9 cellular contexts compared by ENCODE assay signal in genomic region chr6:498795-499231, GRCh38.
DNase-seq lines count a peak whose midpoint lies in the region; ATAC-seq, FAIRE-seq and TF ChIP-seq lines count a peak whose summit lies in the region.
"Had no signal": no experiment of that assay in that cellular context is flagged by ENCODE, and none has a peak within 500 bp of the region (broad histone marks: within the 10 kb centered on the region; RNA-seq: fewer than 3 reads in every experiment).

No MANE protein-coding gene starts in this region.

- no peaks in the 10 kb centered on the region for H3K27me3 Mint-ChIP-seq in progenitor cell of endocrine pancreas

- WGBS in small intestine, 3 donors: 72 to 89% (median 77%) methylated on average over 9 of the region's 9 CpGs
- WGBS in tibial nerve, 2 donors: 86 to 87% methylated on average over 9 of the region's 9 CpGs

- peak; percentile 76 for DNase-seq in activated CD4-positive, alpha-beta T cell treated with anti-CD3 and anti-CD28 coated beads for 48 hours
- DNase-seq in small intestine (peak; percentile 25), progenitor cell of endocrine pancreas (ENCODE audit: low spot score, unreplicated experiment) (no peak), A172 (ENCODE audit: low spot score) (no peak), midbrain (lab: John Stamatoyannopoulos, UW) (no peak), tibial nerve (ENCODE audit: low spot score in 2 of 2) (no peak)

- H3K4me3 ChIP-seq in small intestine (ENCODE audit: low read depth in 1 of 2, low read length in 2 of 2) (no peak overlapping the region), tibial nerve (no peak overlapping the region)
- H3K4me3 ChIP-seq: skin epidermis had no signal

- no peaks in the 10 kb centered on the region for H3K9me3 ChIP-seq in small intestine (ENCODE audit: control insufficient read depth, low read depth)
- H3K9me3 ChIP-seq in tibial nerve: no peaks in the 10 kb centered on the region

- H3K27me3 ChIP-seq in small intestine (ENCODE audit: control insufficient read depth in 2 of 2, insufficient read depth in 2 of 2, low read length in 2 of 2) (no peaks in the 10 kb centered on the region), tibial nerve (no peaks in the 10 kb centered on the region)

- no peak overlapping the region for H3K27ac Mint-ChIP-seq in progenitor cell of endocrine pancreas

- no peak for FAIRE-seq in small intestine (lab: Jason Lieb, UNC)

- peak; percentile 70 for ATAC-seq in GM18909 (IDR thresholded peaks at IDR 0.05; ENCODE audit: poor library complexity, unreplicated experiment)
- peak; percentile 45 for ATAC-seq in HG03060 (IDR thresholded peaks at IDR 0.05; ENCODE audit: low read depth, unreplicated experiment)

- TF ChIP-seq POLR2A in tibial nerve (IDR thresholded peaks at IDR 0.05): no peak

- no peak for TF ChIP-seq EP300 in tibial nerve (IDR thresholded peaks at IDR 0.05)

- no peaks in the 10 kb centered on the region for H3K9me3 Mint-ChIP-seq in progenitor cell of endocrine pancreas (ENCODE audit: low read depth)

- H3K4me1 ChIP-seq in small intestine (ENCODE audit: control insufficient read depth in 2 of 2, insufficient read depth in 1 of 2, low read depth in 1 of 2, low read length in 1 of 2) (no peaks in the 10 kb centered on the region), tibial nerve (no peaks in the 10 kb centered on the region)

- H3K36me3 ChIP-seq in small intestine (ENCODE audit: control insufficient read depth in 2 of 2, insufficient read depth in 2 of 2, low read length in 2 of 2) (peaks cover 0 to 4% of the 10 kb centered on the region in 2 donors), tibial nerve (peaks cover 0 to 43% (median 0%) of the 10 kb centered on the region in 3 donors)

- H3K4me1 Mint-ChIP-seq in progenitor cell of endocrine pancreas (ENCODE audit: low read depth): no peaks in the 10 kb centered on the region

- TF ChIP-seq CTCF in progenitor cell of endocrine pancreas (IDR thresholded peaks at IDR 0.05; ENCODE audit: unreplicated experiment) (no peak), tibial nerve (IDR thresholded peaks at IDR 0.05) (no peak)

- no peak overlapping the region for H3K4me3 Mint-ChIP-seq in progenitor cell of endocrine pancreas (ENCODE audit: low read depth)

- peak overlapping the region; percentile 14 to 39 for H3K27ac ChIP-seq in small intestine (ENCODE audit: low read depth in 1 of 2, low read length in 1 of 2)
- no peak overlapping the region for H3K27ac ChIP-seq in tibial nerve

- H3K36me3 Mint-ChIP-seq in progenitor cell of endocrine pancreas (ENCODE audit: insufficient read depth): peaks cover 14% of the 10 kb centered on the region

Comparison
In these comparisons a context has a peak if more than half of its experiments do, and no peak if none do; other contexts are left out.
1. DNase-seq: peak in activated CD4-positive, alpha-beta T cell treated with anti-CD3 and anti-CD28 coated beads for 48 hours (single experiment) and small intestine (single experiment); none in progenitor cell of endocrine pancreas (single experiment), A172 (single experiment), midbrain (single experiment) and tibial nerve (0 of 2).
2. H3K27ac ChIP-seq: peak in small intestine (2 of 2); none in tibial nerve (0 of 4).